In the genomic region with DNA sequence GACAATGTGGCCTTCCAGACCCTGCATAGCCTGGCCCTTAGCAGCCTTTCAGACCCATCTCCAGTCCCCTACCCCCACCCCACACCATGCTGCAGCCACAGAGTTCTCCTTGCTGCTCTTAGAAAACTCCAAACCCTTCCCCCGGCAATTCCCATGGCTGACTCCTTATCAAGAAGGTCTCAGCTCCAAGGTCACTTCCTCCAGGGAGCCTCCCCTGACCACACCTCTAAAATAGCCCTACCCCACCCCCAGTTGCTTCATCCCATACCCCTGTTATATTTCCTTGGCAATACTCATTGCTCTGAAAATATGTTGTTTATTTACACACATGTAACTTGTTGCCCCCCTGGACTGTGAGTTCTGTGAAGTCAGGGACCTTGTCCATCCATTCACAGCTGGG, we compare ENCODE assay signal across 19 cellular contexts. TPM values are rescaled to one million over a fixed set of nuclear protein-coding genes. Genes with fewer than 3 reads are reported as not detected.
DNase-seq lines count a peak whose midpoint lies in the region; ATAC-seq, FAIRE-seq and TF ChIP-seq lines count a peak whose summit lies in the region.
"Had no signal": no experiment of that assay in that cellular context is flagged by ENCODE, and none has a peak within 500 bp of the region (broad histone marks: within the 10 kb centered on the region; RNA-seq: fewer than 3 reads in every experiment).

No MANE protein-coding gene starts in this region.

- H3K23me2 ChIP-seq in H1 (ENCODE audit: low read depth, low read length): peaks cover 13% of the 10 kb centered on the region

- H3K4ac ChIP-seq in H1 (replicated peaks; ENCODE audit: insufficient read length, low read depth, low read length): no peak overlapping the region

- TF ChIP-seq RAD21 in H1 (IDR thresholded peaks at IDR 0.05 in 1 of 2, conservative IDR thresholded peaks at IDR 0.05 in 1 of 2; ENCODE audit: low read depth in 2 of 2, low read length in 2 of 2): no peak

- H3K4me3 Mint-ChIP-seq in T-cell: no peak overlapping the region
- no peak overlapping the region for H3K4me3 Mint-ChIP-seq in stimulated activated effector memory CD8-positive, alpha-beta T cell treated with anti-CD3 and anti-CD28 coated beads, Interleukin-12 subunit alpha, Interleukin-12 subunit beta, amount 100 ng/mL, for 72 hours
- H3K4me3 Mint-ChIP-seq: HFFc6 had no signal

- H4K8ac ChIP-seq in H1 (ENCODE audit: extremely low read depth, insufficient read depth, low read length): peak overlapping the region; percentile 26; the same call in 1 of the 2 replicates

- no peak overlapping the region for H3K23ac ChIP-seq in H1 (ENCODE audit: insufficient read length)

- H2BK5ac ChIP-seq in H1 (ENCODE audit: low read depth, low read length): 0 out of 2 replicates have a peak overlapping the region, but pooled peaks have one; percentile 6

- TF ChIP-seq CTCF in heart left ventricle (IDR thresholded peaks at IDR 0.05) (no peak), H1 (IDR thresholded peaks at IDR 0.05; ENCODE audit: control extremely low read depth in 1 of 3, insufficient read depth in 1 of 3, low read depth in 1 of 3, low read length in 3 of 3) (no peak)

- H4K91ac ChIP-seq in H1 (replicated peaks; ENCODE audit: insufficient read length, low read length): no peak overlapping the region

- no peaks in the 10 kb centered on the region for H3K36me3 ChIP-seq in heart left ventricle
- no peaks in the 10 kb centered on the region for H3K36me3 ChIP-seq in H1 (ENCODE audit: control insufficient read depth in 2 of 4, insufficient read depth in 4 of 4, low read length in 3 of 4)
- H3K36me3 ChIP-seq: SJCRH30 had no signal

- H3K79me2 ChIP-seq in H1 (ENCODE audit: control insufficient read depth in 1 of 2, insufficient read depth in 2 of 2, low read length in 2 of 2): no peaks in the 10 kb centered on the region

- 42 to 76% (median 45%) methylated on average over 1 of the region's 1 CpG for WGBS in heart left ventricle, 4 donors
- WGBS in H1 (ENCODE audit: extremely low coverage in 1 of 2, insufficient coverage in 1 of 2, insufficient read length in 1 of 2, insufficient replicate concordance in 2 of 2, low coverage in 1 of 2, low lambda C conversion rate in 2 of 2, missing lambda C conversion rate in 1 of 2), 2 experiments: 77% methylated on average over 1 of the region's 1 CpG; no CpG with 5 or more reads in 1 of the 2 experiments

- intact Hi-C loops in Right ventricle myocardium superior (cut with DNase I) (loop anchor here (10.0 kb wide), 1 partner anchor 54 kb away; no protein-coding TSS in a partner anchor), heart left ventricle (cut with DNase I) (no loop called here)

- peaks cover 4 to 10% of the 10 kb centered on the region in 2 donors for H3K27me3 Mint-ChIP-seq in T-cell

- H3K4me1 Mint-ChIP-seq in T-cell: peaks cover 38 to 54% (median 38%) of the 10 kb centered on the region in 3 donors
- H3K4me1 Mint-ChIP-seq in stimulated activated effector memory CD8-positive, alpha-beta T cell treated with anti-CD3 and anti-CD28 coated beads, Interleukin-12 subunit alpha, Interleukin-12 subunit beta, amount 100 ng/mL, for 72 hours: peaks cover 52% of the 10 kb centered on the region

- no peak for TF ChIP-seq POLR2A in heart left ventricle (IDR thresholded peaks at IDR 0.05)
- no peak for TF ChIP-seq POLR2A in H1 (IDR thresholded peaks at IDR 0.05; ENCODE audit: control extremely low read depth in 1 of 2, low read depth in 2 of 2, low read length in 2 of 2)
- no peak for TF ChIP-seq POLR2A in erythroblast (IDR thresholded peaks at IDR 0.05; ENCODE audit: low read length)

- no peaks in the 10 kb centered on the region for H3K36me3 Mint-ChIP-seq in T-cell
- peaks cover 6% of the 10 kb centered on the region for H3K36me3 Mint-ChIP-seq in stimulated activated effector memory CD8-positive, alpha-beta T cell treated with anti-CD3 and anti-CD28 coated beads, Interleukin-12 subunit alpha, Interleukin-12 subunit beta, amount 100 ng/mL, for 72 hours

- H3K4me3 ChIP-seq in heart left ventricle (no peak overlapping the region), H1 (ENCODE audit: extremely low read depth in 1 of 4, insufficient read depth in 2 of 4, low read depth in 3 of 4, low read length in 4 of 4) (no peak overlapping the region)
- H3K4me3 ChIP-seq: PC-9, SJCRH30 had no signal

- H3K27ac Mint-ChIP-seq in T-cell: peak overlapping the region; percentile 9 to 19
- peak overlapping the region; percentile 23 for H3K27ac Mint-ChIP-seq in stimulated activated effector memory CD8-positive, alpha-beta T cell treated with anti-CD3 and anti-CD28 coated beads, Interleukin-12 subunit alpha, Interleukin-12 subunit beta, amount 100 ng/mL, for 72 hours
- H3K27ac Mint-ChIP-seq: HFFc6 had no signal

- H3K9me3 Mint-ChIP-seq in T-cell: no peaks in the 10 kb centered on the region
- no peaks in the 10 kb centered on the region for H3K9me3 Mint-ChIP-seq in stimulated activated effector memory CD8-positive, alpha-beta T cell treated with anti-CD3 and anti-CD28 coated beads, Interleukin-12 subunit alpha, Interleukin-12 subunit beta, amount 100 ng/mL, for 72 hours
- H3K9me3 Mint-ChIP-seq: HFFc6 had no signal

- peaks cover 3% of the 10 kb centered on the region; the same call in 1 of the 2 replicates for H3K79me1 ChIP-seq in H1 (ENCODE audit: low read depth, low read length)

- H3K4me1 ChIP-seq in heart left ventricle (peaks cover 3 to 39% (median 19%) of the 10 kb centered on the region in 12 donors), H1 (replicated peaks in 1 of 4; ENCODE audit: control insufficient read depth in 3 of 4, insufficient read depth in 4 of 4, low read length in 3 of 4) (peaks cover 9 to 34% (median 23%) of the 10 kb centered on the region in 4 experiments)

- TF ChIP-seq EP300 in H1 (IDR thresholded peaks at IDR 0.05; ENCODE audit: borderline replicate concordance in 1 of 2, low read depth in 2 of 2, low read length in 2 of 2): no peak

- no peaks in the 10 kb centered on the region for H3K9me3 ChIP-seq in heart left ventricle
- H3K9me3 ChIP-seq in H1 (ENCODE audit: insufficient read depth in 2 of 2, low read depth in 1 of 2, low read length in 1 of 2): no peaks in the 10 kb centered on the region
- H3K9me3 ChIP-seq: SJCRH30 had no signal

- POLR2A ChIA-PET in T-cell (lab: Charles Lee): no interaction called here
- POLR2A ChIA-PET in H1 (lab: Charles Lee; ENCODE audit: partially characterized antibody): interaction anchor here (0.6 to 1.6 kb wide), 4 partner anchors 9 to 72 kb away, joined by 3 to 4 read pairs (median 4); no protein-coding TSS in a partner anchor

- H4K5ac ChIP-seq in H1 (ENCODE audit: insufficient read length, low read depth, low read length): no peak overlapping the region

- H2BK20ac ChIP-seq in H1 (ENCODE audit: low read length): no peak overlapping the region

- H2BK12ac ChIP-seq in H1 (ENCODE audit: low read depth, low read length): 0 out of 2 replicates have a peak overlapping the region, but pooled peaks have one; percentile 23

- H2AFZ ChIP-seq in H1 (ENCODE audit: low read length): no peak overlapping the region
- H2AFZ ChIP-seq: PC-9 had no signal

- H2BK15ac ChIP-seq in H1 (ENCODE audit: low read length): peak overlapping the region; percentile 54; the same call in 1 of the 2 replicates

- H2AK5ac ChIP-seq in H1 (ENCODE audit: low read depth, low read length): no peak overlapping the region

- no peak overlapping the region for H3K27ac ChIP-seq in heart left ventricle
- no peak overlapping the region for H3K27ac ChIP-seq in H1 (ENCODE audit: low read depth, low read length)
- H3K27ac ChIP-seq: KMS-11, PC-9, SJCRH30 had no signal

- peaks cover 2 to 6% of the 10 kb centered on the region in 2 experiments for H4K20me1 ChIP-seq in H1 (replicated peaks in 1 of 2; ENCODE audit: control insufficient read depth in 1 of 2, insufficient read depth in 2 of 2, low read length in 2 of 2)

- FAIRE-seq in H1 (lab: Jason Lieb, UNC): no peak
- FAIRE-seq: H54 had no signal

- no peak overlapping the region for H3K56ac ChIP-seq in H1 (replicated peaks; ENCODE audit: insufficient read length, low read depth, low read length)

- H3K14ac ChIP-seq in H1 (ENCODE audit: insufficient read length): no peak overlapping the region

- no peak overlapping the region for H3K4me2 ChIP-seq in H1 (ENCODE audit: insufficient read depth in 1 of 2, low read depth in 2 of 2, low read length in 2 of 2)
- H3K4me2 ChIP-seq: KMS-11, PC-9 had no signal

- DNase-seq in Right ventricle myocardium superior (peak; percentile 1), heart left ventricle (no peak), T-cell (no peak), H1 (ENCODE audit: low read depth in 1 of 2, low spot score in 2 of 2) (no peak), erythroblast (lab: John Stamatoyannopoulos, UW) (no peak), AG20443 (ENCODE audit: low spot score) (no peak)
- no peak for DNase-seq in stimulated activated effector memory CD8-positive, alpha-beta T cell treated with anti-CD3 and anti-CD28 coated beads, Interleukin-12 subunit alpha, Interleukin-12 subunit beta, amount 100 ng/mL, for 72 hours (ENCODE audit: low spot score in 2 of 2)
- DNase-seq: C1 segment of cervical spinal cord, DMS79, HFFc6, NCI-H1417 treated with DMSO at 0.1 percent for 48 hours, NCI-H187 treated with DMSO at 0.1 percent for 48 hours, NCI-H345, NCI-H524 treated with DMSO at 0.1 percent for 48 hours, PC-9, SJCRH30 had no signal

- H3K18ac ChIP-seq in H1 (ENCODE audit: extremely low read depth, low read length): no peak overlapping the region

- CTCF ChIA-PET in T-cell (lab: Charles Lee): no interaction called here
- CTCF ChIA-PET in H1 (lab: Charles Lee; ENCODE audit: partially characterized antibody): interaction anchor here (0.8 to 14.0 kb wide), 5 partner anchors 9 to 22 kb away, joined by 3 to 206 read pairs (median 12); no protein-coding TSS in a partner anchor

- H3K9ac ChIP-seq in H1 (replicated peaks in 1 of 4; ENCODE audit: extremely low read depth in 1 of 4, low read depth in 3 of 4, low read length in 3 of 4): no peak overlapping the region
- H3K9ac ChIP-seq: KMS-11 had no signal

- H3K27me3 ChIP-seq in heart left ventricle: peaks cover 10 to 42% (median 17%) of the 10 kb centered on the region in 9 donors
- peaks cover 23 to 38% (median 30%) of the 10 kb centered on the region in 4 experiments for H3K27me3 ChIP-seq in H1 (replicated peaks in 1 of 4; ENCODE audit: control insufficient read depth in 3 of 4, extremely low read depth in 1 of 4, insufficient read depth in 3 of 4, low read length in 3 of 4)

- H2BK120ac ChIP-seq in H1 (replicated peaks; ENCODE audit: low read depth, low read length): no peak overlapping the region

- ATAC-seq in Right ventricle myocardium superior (ENCODE audit: poor library complexity): no peak
- ATAC-seq in heart left ventricle: no peak
- no peak for ATAC-seq in T-cell (replicated peaks in 1 of 4)
- ATAC-seq in stimulated activated effector memory CD8-positive, alpha-beta T cell treated with anti-CD3 and anti-CD28 coated beads, Interleukin-12 subunit alpha, Interleukin-12 subunit beta, amount 100 ng/mL, for 72 hours: no peak
- ATAC-seq in GM21786 (IDR thresholded peaks at IDR 0.05; ENCODE audit: unreplicated experiment): no peak

RNA-seq across cellular contexts. Expression of a gene that starts 4.3 kb away (rescaled TPM):
- total RNA-seq in Right ventricle myocardium superior: 14.7 TPM
- 10 to 100 TPM in 4 of 9 donors, 1 to 10 TPM in 5; 4.7 to 18.5 (median 9.6) TPM for total RNA-seq in heart left ventricle
- 10 to 100 TPM in 1 of 2 donors, 1 to 10 TPM in 1; 1.1 to 11.5 TPM for polyA plus RNA-seq in heart left ventricle
- total RNA-seq in T-cell: 1 to 10 TPM in 2 of 5 donors, under 1 TPM in 3; 0.65 to 3.4 (median 0.98) TPM
- total RNA-seq in H1 (2021; fragmentation: NEBNext Ultra II Directional; extraction: Animal tissue kit (Norgen Biotek cat#: 25700)): 25.8 and 26.2 TPM in 2 replicates
- 15.6 and 29.0 TPM in 2 replicates for polyA plus RNA-seq in H1 (2011; rRNA removed)
- 20.6 TPM for polyA plus RNA-seq in H1 (2011; cell fraction: cytosol; rRNA removed)
- 126 TPM for polyA plus RNA-seq in H1 (2011; cell fraction: nucleus; rRNA removed)
- 17.3 to 29.1 TPM (median 22.1 TPM) in 4 replicates for polyA plus RNA-seq in H1 (2012, experiment 1 of 2)
- 15.4 TPM for polyA plus RNA-seq in H1 (2012, experiment 2 of 2)
- 13.4 TPM for polyA plus RNA-seq in H1 (2013, experiment 1 of 2)
- 13.0 TPM for polyA plus RNA-seq in H1 (2013, experiment 2 of 2)
- polyA minus RNA-seq in H1 (2011; rRNA and poly(A)+ RNA removed): 7.5 and 9.4 TPM in 2 replicates
- 14.0 TPM for polyA minus RNA-seq in H1 (2011; cell fraction: cytosol; rRNA and poly(A)+ RNA removed)
- polyA minus RNA-seq in H1 (2011; cell fraction: nucleus; rRNA and poly(A)+ RNA removed): 22.9 TPM

RNA-seq across cellular contexts. Expression of a gene that starts 47.4 kb away (rescaled TPM):
- total RNA-seq in Right ventricle myocardium superior: not detected
- total RNA-seq in heart left ventricle: 1 to 10 TPM in 1 of 9 donors, under 1 TPM in 4, not detected in 4; 0.19 to 2.9 (median 0.46) TPM
- under 1 TPM in 1 of 2 donors, not detected in 1; 0.36 TPM for polyA plus RNA-seq in heart left ventricle
- not detected for total RNA-seq in T-cell
- 1.8 and 2.0 TPM in 2 replicates for total RNA-seq in H1 (2021; fragmentation: NEBNext Ultra II Directional; extraction: Animal tissue kit (Norgen Biotek cat#: 25700))
- 2.9 and 4.2 TPM in 2 replicates for polyA plus RNA-seq in H1 (2011; rRNA removed)
- polyA plus RNA-seq in H1 (2011; cell fraction: cytosol; rRNA removed): 4.7 TPM
- polyA plus RNA-seq in H1 (2011; cell fraction: nucleus; rRNA removed): 13.1 TPM
- 1.9 to 2.6 TPM (median 2.1 TPM) in 4 replicates for polyA plus RNA-seq in H1 (2012, experiment 1 of 2)
- polyA plus RNA-seq in H1 (2012, experiment 2 of 2): 0.84 TPM
- polyA plus RNA-seq in H1 (2013, experiment 1 of 2): 1.4 TPM
- polyA plus RNA-seq in H1 (2013, experiment 2 of 2): 1.0 TPM
- 2.2 and 3.0 TPM in 2 replicates for polyA minus RNA-seq in H1 (2011; rRNA and poly(A)+ RNA removed)
- 1.2 TPM for polyA minus RNA-seq in H1 (2011; cell fraction: cytosol; rRNA and poly(A)+ RNA removed)
- polyA minus RNA-seq in H1 (2011; cell fraction: nucleus; rRNA and poly(A)+ RNA removed): 5.6 TPM
